Comparison of ENCODE assay signal across 1 cellular context in genomic region chr6:34537922-34538550, GRCh38.
TF ChIP-seq lines count a peak whose summit lies in the region.

No MANE protein-coding gene starts in this region.

TF ChIP-seq in WTC11, 78 proteins besides CTCF, POLR2A, EP300 and RAD21 (continued from another document):
- no peak for TF ChIP-seq AR (CRISPR knock-in tag; IDR thresholded peaks at IDR 0.05)
- TF ChIP-seq ZNF423 (CRISPR knock-in tag; IDR thresholded peaks at IDR 0.05): no peak
- no peak for TF ChIP-seq IRF1 (CRISPR knock-in tag; IDR thresholded peaks at IDR 0.05)
- TF ChIP-seq HMGXB4 (CRISPR knock-in tag; IDR thresholded peaks at IDR 0.05): no peak
- no peak for TF ChIP-seq AFF4 (CRISPR knock-in tag; IDR thresholded peaks at IDR 0.05; ENCODE audit: borderline replicate concordance)
- TF ChIP-seq STAT6 (CRISPR knock-in tag; conservative IDR thresholded peaks at IDR 0.05; ENCODE audit: low read depth): no peak
- TF ChIP-seq NFATC4 (CRISPR knock-in tag; IDR thresholded peaks at IDR 0.05): no peak
